9 cellular contexts compared by ENCODE assay signal in genomic region chr1:9183441-9183840, GRCh38. TPM values are rescaled to one million over a fixed set of nuclear protein-coding genes. Genes with fewer than 3 reads are reported as not detected.
DNase-seq lines count a peak whose midpoint lies in the region; ATAC-seq, FAIRE-seq and TF ChIP-seq lines count a peak whose summit lies in the region.
"Had no signal": no experiment of that assay in that cellular context is flagged by ENCODE, and none has a peak within 500 bp of the region (broad histone marks: within the 10 kb centered on the region; RNA-seq: fewer than 3 reads in every experiment).

No MANE protein-coding gene starts in this region.

- H4K20me1 ChIP-seq in PC-3 (ENCODE audit: low read length): no peaks in the 10 kb centered on the region

- WGBS in esophagus, 2 donors: 53 to 54% methylated on average over 24 of the region's 24 CpGs
- 58% methylated on average over 24 of the region's 24 CpGs for WGBS in prostate gland
- 62 to 70% methylated on average over 24 of the region's 24 CpGs for WGBS in pancreas, 2 donors

- H3K36me3 ChIP-seq in BJ (ENCODE audit: control insufficient read depth, insufficient read depth, low read length) (peaks cover 7% of the 10 kb centered on the region; the same call in 1 of the 2 replicates), NT2/D1 (ENCODE audit: insufficient read depth, insufficient read length, low read length) (peaks cover 15% of the 10 kb centered on the region), esophagus (ENCODE audit: control insufficient read depth in 2 of 2, insufficient read depth in 2 of 2, low read length in 1 of 2) (peaks cover 0 to 3% of the 10 kb centered on the region in 2 donors), prostate gland (no peaks in the 10 kb centered on the region), pancreas (no peaks in the 10 kb centered on the region), PC-3 (ENCODE audit: low read depth, low read length) (no peaks in the 10 kb centered on the region)

- CTCF ChIA-PET in BJ (lab: Yijun Ruan, JAX): interaction anchor here (0.8 to 1.3 kb wide), 2 partner anchors 13 to 255 kb away, joined by 3 read pairs; no protein-coding TSS in a partner anchor
- CTCF ChIA-PET in PC-3 (lab: Charles Lee): no interaction called here

- no peaks in the 10 kb centered on the region for H3F3A ChIP-seq in PC-3 (ENCODE audit: low read length, unreplicated experiment)

- DNase-seq in BJ (ENCODE audit: low read depth) (no peak), NT2/D1 (ENCODE audit: low read depth, low spot score) (no peak), prostate gland (ENCODE audit: low spot score) (no peak), pancreas (no peak), SKM-1 treated with dmso at 0.1 percent for 144 hours (lab: John Stamatoyannopoulos, UW; ENCODE audit: unreplicated experiment) (no peak), PC-3 (no peak), DMS79 treated with DMSO at 0.1 percent for 48 hours (lab: John Stamatoyannopoulos, UW) (no peak)
- DNase-seq: naive B cell had no signal

- TF ChIP-seq CTCF in BJ (IDR thresholded peaks at IDR 0.05; ENCODE audit: insufficient read depth, low read depth, low read length): no peak
- TF ChIP-seq CTCF in prostate gland (IDR thresholded peaks at IDR 0.05): no peak
- no peak for TF ChIP-seq CTCF in pancreas (IDR thresholded peaks at IDR 0.05)
- no peak for TF ChIP-seq CTCF in PC-3 (conservative IDR thresholded peaks at IDR 0.05; ENCODE audit: low read depth, low read length)

- H3K4me2 ChIP-seq in PC-3 (ENCODE audit: low read length): no peak overlapping the region

- no peak for TF ChIP-seq POLR2A in prostate gland (IDR thresholded peaks at IDR 0.05)

- BruUV-seq in PC-3 (replicated peaks; lab: Mats Ljungman, UMichigan): no TSS peak

- ATAC-seq in pancreas (no peak), PC-3 (no peak)

- no peak overlapping the region for H2AFZ ChIP-seq in PC-3 (ENCODE audit: low read length)

- H3K27ac ChIP-seq in esophagus (ENCODE audit: low read depth in 2 of 2, low read length in 1 of 2): no peak overlapping the region
- no peak overlapping the region for H3K27ac ChIP-seq in prostate gland
- no peak overlapping the region for H3K27ac ChIP-seq in pancreas
- no peak overlapping the region for H3K27ac ChIP-seq in PC-3 (ENCODE audit: low read length)

- H3K27me3 ChIP-seq in BJ (ENCODE audit: control insufficient read depth, insufficient read depth, low read length): no peaks in the 10 kb centered on the region
- H3K27me3 ChIP-seq in NT2/D1 (ENCODE audit: insufficient read depth, insufficient read length): peaks cover 24% of the 10 kb centered on the region
- H3K27me3 ChIP-seq in esophagus (ENCODE audit: control insufficient read depth in 1 of 2, insufficient read depth in 2 of 2, low read length in 2 of 2): no peaks in the 10 kb centered on the region
- no peaks in the 10 kb centered on the region for H3K27me3 ChIP-seq in prostate gland (replicated peaks; ENCODE audit: insufficient read depth)
- no peaks in the 10 kb centered on the region for H3K27me3 ChIP-seq in pancreas
- H3K27me3 ChIP-seq in PC-3 (ENCODE audit: low read length): no peaks in the 10 kb centered on the region

- H3K79me2 ChIP-seq in PC-3 (ENCODE audit: low read length): peaks cover 8% of the 10 kb centered on the region

- H3K4me1 ChIP-seq in NT2/D1 (ENCODE audit: insufficient read depth, insufficient read length) (peaks cover 3% of the 10 kb centered on the region), esophagus (ENCODE audit: control insufficient read depth in 2 of 2, insufficient read depth in 2 of 2, low read length in 1 of 2) (peaks cover 5 to 9% of the 10 kb centered on the region in 2 donors), prostate gland (replicated peaks) (no peaks in the 10 kb centered on the region), pancreas (no peaks in the 10 kb centered on the region), PC-3 (ENCODE audit: insufficient read depth, low read length) (peaks cover 22% of the 10 kb centered on the region)

- POLR2A ChIA-PET in BJ (lab: Charles Lee): no interaction called here
- POLR2A ChIA-PET in PC-3 (lab: Charles Lee; ENCODE audit: unreplicated experiment): no interaction called here

- peak overlapping the region; percentile 89 for H3K4me3 ChIP-seq in BJ (ENCODE audit: low read depth, low read length)
- H3K4me3 ChIP-seq in NT2/D1 (ENCODE audit: insufficient read length, low read depth): peak overlapping the region; percentile 74
- H3K4me3 ChIP-seq in esophagus (ENCODE audit: low read depth in 1 of 2, low read length in 2 of 2): peak overlapping the region; percentile 71 to 76
- peak overlapping the region; percentile 48 to 74 for H3K4me3 ChIP-seq in prostate gland
- H3K4me3 ChIP-seq in pancreas: peak overlapping the region in 2 of 4 donors; percentile 73 to 79
- H3K4me3 ChIP-seq in PC-3 (ENCODE audit: low read length): no peak overlapping the region

- FAIRE-seq in pancreas (lab: Jason Lieb, UNC): no peak

- H3K9me3 ChIP-seq in NT2/D1 (ENCODE audit: insufficient read depth, low read length) (no peaks in the 10 kb centered on the region), esophagus (ENCODE audit: control insufficient read depth in 2 of 2, insufficient read depth in 1 of 2, low read depth in 1 of 2, low read length in 1 of 2) (no peaks in the 10 kb centered on the region), prostate gland (no peaks in the 10 kb centered on the region), pancreas (no peaks in the 10 kb centered on the region), PC-3 (ENCODE audit: low read length) (no peaks in the 10 kb centered on the region)

- intact Hi-C loops in prostate gland (cut with DNase I): loop anchor here (10.0 kb wide), 1 partner anchor 269 kb away; no protein-coding TSS in a partner anchor
- intact Hi-C loops in pancreas (cut with DNase I): no loop called here
- intact Hi-C loops in PC-3 (cut with micrococcal nuclease): no loop called here

- H3K9ac ChIP-seq in NT2/D1 (ENCODE audit: insufficient read length, low read depth) (peak overlapping the region; percentile 89), PC-3 (ENCODE audit: low read length) (no peak overlapping the region)

- no peaks in the 10 kb centered on the region for H3K9me2 ChIP-seq in PC-3 (replicated peaks; ENCODE audit: low read length)

RNA-seq across cellular contexts. Expression of gene H6PD, which starts 51.1 kb away (rescaled TPM):
- polyA plus RNA-seq in BJ (2011; rRNA removed) (12.0 and 16.6 TPM in 2 replicates), esophagus (1 to 10 TPM; 7.1 to 8.9 TPM), pancreas (10 to 100 TPM in 1 of 2 donors, 1 to 10 TPM in 1; 8.7 to 13.4 TPM)
- 13.7 and 15.1 TPM in 2 replicates for polyA minus RNA-seq in BJ (2011; rRNA and poly(A)+ RNA removed)
- total RNA-seq in prostate gland (10 to 100 TPM; 52.8 to 88.8 TPM), pancreas (10 to 100 TPM; 14.2 to 34.2 (median 18.5) TPM), PC-3 (2014; rRNA removed) (6.8 and 8.9 TPM in 2 replicates)

RNA-seq across cellular contexts. Expression of gene GPR157, which starts 54.5 kb away (rescaled TPM):
- polyA plus RNA-seq in BJ (2011; rRNA removed): 1.9 and 2.5 TPM in 2 replicates
- 3.1 and 3.3 TPM in 2 replicates for polyA minus RNA-seq in BJ (2011; rRNA and poly(A)+ RNA removed)
- 10 to 100 TPM; 15.7 to 15.9 TPM for polyA plus RNA-seq in esophagus
- total RNA-seq in prostate gland: 10 to 100 TPM in 1 of 2 donors, 1 to 10 TPM in 1; 5.6 to 10.7 TPM
- total RNA-seq in pancreas: 1 to 10 TPM; 3.5 to 6.2 (median 5.3) TPM
- 1 to 10 TPM; 2.1 to 2.6 TPM for polyA plus RNA-seq in pancreas
- total RNA-seq in PC-3 (2014; rRNA removed): 7.3 and 7.9 TPM in 2 replicates
